Comparison of ENCODE assay signal across 8 cellular contexts in genomic region chr7:51162724-51163329, GRCh38.
DNase-seq lines count a peak whose midpoint lies in the region; ATAC-seq and TF ChIP-seq lines count a peak whose summit lies in the region.

No MANE protein-coding gene starts in this region.

- H3K4me3 ChIP-seq in ascending aorta: no peak overlapping the region

- H3K9me3 ChIP-seq in ascending aorta: no peaks in the 10 kb centered on the region

- intact Hi-C loops in ascending aorta (cut with DNase I): loop anchor here (5.0 kb wide), 1 partner anchor 1021 kb away; no protein-coding TSS in a partner anchor

- peak; percentile 95 for TF ChIP-seq CTCF in 22Rv1 (IDR thresholded peaks at IDR 0.05)
- TF ChIP-seq CTCF in ascending aorta (IDR thresholded peaks at IDR 0.05): peak; percentile 37 to 73 (median 70)

- DNase-seq in NCI-H146 (lab: John Stamatoyannopoulos, UW) (peak; percentile 74), T-helper 1 cell (peak in 4 of 5 donors; percentile 18 to 71 (median 37)), ascending aorta (ENCODE audit: low spot score in 2 of 2) (peak in 1 of 2 donors; percentile 73), hippocampal formation (lab: John Stamatoyannopoulos, UW) (peak; percentile 83 to 90), smooth muscle cell of the brain vasculature (ENCODE audit: low read depth, low spot score) (peak; percentile 62)

- no peaks in the 10 kb centered on the region for H3K36me3 ChIP-seq in ascending aorta

- H3K27ac ChIP-seq in 22Rv1 (no peak overlapping the region), ascending aorta (no peak overlapping the region)

- H3K4me1 ChIP-seq in ascending aorta: no peaks in the 10 kb centered on the region

- peak; percentile 94 for ATAC-seq in GM18498 (IDR thresholded peaks at IDR 0.05; ENCODE audit: unreplicated experiment)
- peak; percentile 97 for ATAC-seq in HG02870 (IDR thresholded peaks at IDR 0.05; ENCODE audit: unreplicated experiment)

- no peaks in the 10 kb centered on the region for H3K27me3 ChIP-seq in ascending aorta
